1 cellular context compared by ENCODE assay signal in genomic region chr22:19612866-19613572, GRCh38.
TF ChIP-seq lines count a peak whose summit lies in the region.

No MANE protein-coding gene starts in this region.

TF ChIP-seq in K562, 482 proteins besides CTCF, POLR2A, EP300 and RAD21 (continued from another document and continues in another):
- TF ChIP-seq, protein P1, sequence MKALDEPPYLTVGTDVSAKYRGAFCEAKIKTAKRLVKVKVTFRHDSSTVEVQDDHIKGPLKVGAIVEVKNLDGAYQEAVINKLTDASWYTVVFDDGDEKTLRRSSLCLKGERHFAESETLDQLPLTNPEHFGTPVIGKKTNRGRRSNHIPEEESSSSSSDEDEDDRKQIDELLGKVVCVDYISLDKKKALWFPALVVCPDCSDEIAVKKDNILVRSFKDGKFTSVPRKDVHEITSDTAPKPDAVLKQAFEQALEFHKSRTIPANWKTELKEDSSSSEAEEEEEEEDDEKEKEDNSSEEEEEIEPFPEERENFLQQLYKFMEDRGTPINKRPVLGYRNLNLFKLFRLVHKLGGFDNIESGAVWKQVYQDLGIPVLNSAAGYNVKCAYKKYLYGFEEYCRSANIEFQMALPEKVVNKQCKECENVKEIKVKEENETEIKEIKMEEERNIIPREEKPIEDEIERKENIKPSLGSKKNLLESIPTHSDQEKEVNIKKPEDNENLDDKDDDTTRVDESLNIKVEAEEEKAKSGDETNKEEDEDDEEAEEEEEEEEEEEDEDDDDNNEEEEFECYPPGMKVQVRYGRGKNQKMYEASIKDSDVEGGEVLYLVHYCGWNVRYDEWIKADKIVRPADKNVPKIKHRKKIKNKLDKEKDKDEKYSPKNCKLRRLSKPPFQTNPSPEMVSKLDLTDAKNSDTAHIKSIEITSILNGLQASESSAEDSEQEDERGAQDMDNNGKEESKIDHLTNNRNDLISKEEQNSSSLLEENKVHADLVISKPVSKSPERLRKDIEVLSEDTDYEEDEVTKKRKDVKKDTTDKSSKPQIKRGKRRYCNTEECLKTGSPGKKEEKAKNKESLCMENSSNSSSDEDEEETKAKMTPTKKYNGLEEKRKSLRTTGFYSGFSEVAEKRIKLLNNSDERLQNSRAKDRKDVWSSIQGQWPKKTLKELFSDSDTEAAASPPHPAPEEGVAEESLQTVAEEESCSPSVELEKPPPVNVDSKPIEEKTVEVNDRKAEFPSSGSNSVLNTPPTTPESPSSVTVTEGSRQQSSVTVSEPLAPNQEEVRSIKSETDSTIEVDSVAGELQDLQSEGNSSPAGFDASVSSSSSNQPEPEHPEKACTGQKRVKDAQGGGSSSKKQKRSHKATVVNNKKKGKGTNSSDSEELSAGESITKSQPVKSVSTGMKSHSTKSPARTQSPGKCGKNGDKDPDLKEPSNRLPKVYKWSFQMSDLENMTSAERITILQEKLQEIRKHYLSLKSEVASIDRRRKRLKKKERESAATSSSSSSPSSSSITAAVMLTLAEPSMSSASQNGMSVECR (CRISPR knock-in tag; IDR thresholded peaks at IDR 0.05) = 0 out of 2 replicates have a peak, but pooled peaks have one; percentile 7
- TF ChIP-seq TCF3 (CRISPR knock-in tag; IDR thresholded peaks at IDR 0.05) = 0 out of 2 replicates have a peak, but pooled peaks have one; percentile 16
- no peak for TF ChIP-seq CBX3 (IDR thresholded peaks at IDR 0.05; ENCODE audit: borderline replicate concordance in 1 of 2, low read length in 2 of 2)
- no peak for TF ChIP-seq FOXJ2 (tag; IDR thresholded peaks at IDR 0.05)
- no peak for TF ChIP-seq POLR3A (IDR thresholded peaks at IDR 0.05; ENCODE audit: borderline replicate concordance, extremely low read depth, insufficient read depth, insufficient read length)
- peak; percentile 99 for TF ChIP-seq ZBTB1 (CRISPR knock-in tag; IDR thresholded peaks at IDR 0.05; ENCODE audit: borderline replicate concordance, low read depth)
- 0 out of 2 replicates have a peak, but pooled peaks have one; percentile 52 for TF ChIP-seq EZH2 (IDR thresholded peaks at IDR 0.05; ENCODE audit: borderline replicate concordance, low read depth, low read length)
- TF ChIP-seq MAZ (CRISPR knock-in tag; conservative IDR thresholded peaks at IDR 0.05 in 1 of 2, IDR thresholded peaks at IDR 0.05 in 1 of 2) = peak; percentile 16 to 63; a peak in 2 of 4 replicates
- 0 out of 2 replicates have a peak, but pooled peaks have one; percentile 73 for TF ChIP-seq IRF2 (CRISPR knock-in tag; IDR thresholded peaks at IDR 0.05)
- no peak for TF ChIP-seq POLR2B (IDR thresholded peaks at IDR 0.05; ENCODE audit: low read depth, partially characterized antibody)
- TF ChIP-seq, protein P2, sequence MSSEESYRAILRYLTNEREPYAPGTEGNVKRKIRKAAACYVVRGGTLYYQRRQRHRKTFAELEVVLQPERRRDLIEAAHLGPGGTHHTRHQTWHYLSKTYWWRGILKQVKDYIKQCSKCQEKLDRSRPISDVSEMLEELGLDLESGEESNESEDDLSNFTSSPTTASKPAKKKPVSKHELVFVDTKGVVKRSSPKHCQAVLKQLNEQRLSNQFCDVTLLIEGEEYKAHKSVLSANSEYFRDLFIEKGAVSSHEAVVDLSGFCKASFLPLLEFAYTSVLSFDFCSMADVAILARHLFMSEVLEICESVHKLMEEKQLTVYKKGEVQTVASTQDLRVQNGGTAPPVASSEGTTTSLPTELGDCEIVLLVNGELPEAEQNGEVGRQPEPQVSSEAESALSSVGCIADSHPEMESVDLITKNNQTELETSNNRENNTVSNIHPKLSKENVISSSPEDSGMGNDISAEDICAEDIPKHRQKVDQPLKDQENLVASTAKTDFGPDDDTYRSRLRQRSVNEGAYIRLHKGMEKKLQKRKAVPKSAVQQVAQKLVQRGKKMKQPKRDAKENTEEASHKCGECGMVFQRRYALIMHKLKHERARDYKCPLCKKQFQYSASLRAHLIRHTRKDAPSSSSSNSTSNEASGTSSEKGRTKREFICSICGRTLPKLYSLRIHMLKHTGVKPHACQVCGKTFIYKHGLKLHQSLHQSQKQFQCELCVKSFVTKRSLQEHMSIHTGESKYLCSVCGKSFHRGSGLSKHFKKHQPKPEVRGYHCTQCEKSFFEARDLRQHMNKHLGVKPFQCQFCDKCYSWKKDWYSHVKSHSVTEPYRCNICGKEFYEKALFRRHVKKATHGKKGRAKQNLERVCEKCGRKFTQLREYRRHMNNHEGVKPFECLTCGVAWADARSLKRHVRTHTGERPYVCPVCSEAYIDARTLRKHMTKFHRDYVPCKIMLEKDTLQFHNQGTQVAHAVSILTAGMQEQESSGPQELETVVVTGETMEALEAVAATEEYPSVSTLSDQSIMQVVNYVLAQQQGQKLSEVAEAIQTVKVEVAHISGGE (CRISPR knock-in tag; IDR thresholded peaks at IDR 0.05) = peak in 1 of 3 experiments; percentile 6; a peak in 1 of 6 replicates
- no peak for TF ChIP-seq MYNN (IDR thresholded peaks at IDR 0.05)
- TF ChIP-seq MYNN (CRISPR knock-in tag; IDR thresholded peaks at IDR 0.05) = 0 out of 2 replicates have a peak, but pooled peaks have one; percentile 42
- TF ChIP-seq, protein P3, sequence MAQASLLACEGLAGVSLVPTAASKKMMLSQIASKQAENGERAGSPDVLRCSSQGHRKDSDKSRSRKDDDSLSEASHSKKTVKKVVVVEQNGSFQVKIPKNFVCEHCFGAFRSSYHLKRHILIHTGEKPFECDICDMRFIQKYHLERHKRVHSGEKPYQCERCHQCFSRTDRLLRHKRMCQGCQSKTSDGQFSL (CRISPR knock-in tag; IDR thresholded peaks at IDR 0.05) = peak; percentile 89
- TF ChIP-seq, protein P3 (tag; IDR thresholded peaks at IDR 0.05) = no peak
- TF ChIP-seq FOXP1 (CRISPR knock-in tag; IDR thresholded peaks at IDR 0.05) = no peak
- no peak for TF ChIP-seq MYBL2 (IDR thresholded peaks at IDR 0.05; ENCODE audit: low read depth)
- peak; percentile 83 for TF ChIP-seq MYBL2 (CRISPR knock-in tag; IDR thresholded peaks at IDR 0.05; ENCODE audit: borderline replicate concordance)
- no peak for TF ChIP-seq JUN (IDR thresholded peaks at IDR 0.05; ENCODE audit: borderline replicate concordance, low read depth, low read length)
- 0 out of 2 replicates have a peak, but pooled peaks have one; percentile 34 for TF ChIP-seq JUN (CRISPR knock-in tag; IDR thresholded peaks at IDR 0.05; ENCODE audit: borderline replicate concordance)
- peak; percentile 96 for TF ChIP-seq SPI1 (IDR thresholded peaks at IDR 0.05; ENCODE audit: borderline replicate concordance, low read depth, low read length)
- TF ChIP-seq ZFP36 (IDR thresholded peaks at IDR 0.05; ENCODE audit: low read depth, low read length, partially characterized antibody) = peak; percentile 10
- TF ChIP-seq NR4A1 (CRISPR knock-in tag; IDR thresholded peaks at IDR 0.05) = no peak
- TF ChIP-seq NR4A1 (tag; IDR thresholded peaks at IDR 0.05) = no peak
- no peak for TF ChIP-seq KLF13 (tag; IDR thresholded peaks at IDR 0.05; ENCODE audit: borderline replicate concordance, low read depth)
- TF ChIP-seq USF2 (CRISPR knock-in tag; IDR thresholded peaks at IDR 0.05) = 0 out of 2 replicates have a peak, but pooled peaks have one; percentile 3
- TF ChIP-seq ZNF766 (CRISPR knock-in tag; conservative IDR thresholded peaks at IDR 0.05) = peak; percentile 84
- TF ChIP-seq PKNOX1 (IDR thresholded peaks at IDR 0.05) = no peak
- 0 out of 4 replicates have a peak, but pooled peaks of 1 of the 2 experiments have one; percentile 31 for TF ChIP-seq ZNF639 (CRISPR knock-in tag; conservative IDR thresholded peaks at IDR 0.05 in 1 of 2, IDR thresholded peaks at IDR 0.05 in 1 of 2)
- peak; percentile 91 for TF ChIP-seq ZNF511 (CRISPR knock-in tag; IDR thresholded peaks at IDR 0.05)
- TF ChIP-seq CBX5 (IDR thresholded peaks at IDR 0.05; ENCODE audit: borderline replicate concordance, low read depth) = no peak
- no peak for TF ChIP-seq MEIS2 (IDR thresholded peaks at IDR 0.05; ENCODE audit: partially characterized antibody)
- no peak for TF ChIP-seq FOXM1 (IDR thresholded peaks at IDR 0.05; ENCODE audit: low read depth)
- TF ChIP-seq FOXM1 (CRISPR knock-in tag; IDR thresholded peaks at IDR 0.05; ENCODE audit: low read depth) = peak; percentile 74; the same call in 1 of the 2 replicates
- TF ChIP-seq VEZF1 (CRISPR knock-in tag; IDR thresholded peaks at IDR 0.05) = 0 out of 2 replicates have a peak, but pooled peaks have one; percentile 26
- no peak for TF ChIP-seq BDP1 (IDR thresholded peaks at IDR 0.05; ENCODE audit: insufficient read depth, insufficient read length)
- no peak for TF ChIP-seq MCM5 (IDR thresholded peaks at IDR 0.05; ENCODE audit: low read depth)
- TF ChIP-seq MED1 (CRISPR knock-in tag; IDR thresholded peaks at IDR 0.05; ENCODE audit: borderline replicate concordance) = no peak
